ENCODE assay signal across 27 cellular contexts in the genomic region with DNA sequence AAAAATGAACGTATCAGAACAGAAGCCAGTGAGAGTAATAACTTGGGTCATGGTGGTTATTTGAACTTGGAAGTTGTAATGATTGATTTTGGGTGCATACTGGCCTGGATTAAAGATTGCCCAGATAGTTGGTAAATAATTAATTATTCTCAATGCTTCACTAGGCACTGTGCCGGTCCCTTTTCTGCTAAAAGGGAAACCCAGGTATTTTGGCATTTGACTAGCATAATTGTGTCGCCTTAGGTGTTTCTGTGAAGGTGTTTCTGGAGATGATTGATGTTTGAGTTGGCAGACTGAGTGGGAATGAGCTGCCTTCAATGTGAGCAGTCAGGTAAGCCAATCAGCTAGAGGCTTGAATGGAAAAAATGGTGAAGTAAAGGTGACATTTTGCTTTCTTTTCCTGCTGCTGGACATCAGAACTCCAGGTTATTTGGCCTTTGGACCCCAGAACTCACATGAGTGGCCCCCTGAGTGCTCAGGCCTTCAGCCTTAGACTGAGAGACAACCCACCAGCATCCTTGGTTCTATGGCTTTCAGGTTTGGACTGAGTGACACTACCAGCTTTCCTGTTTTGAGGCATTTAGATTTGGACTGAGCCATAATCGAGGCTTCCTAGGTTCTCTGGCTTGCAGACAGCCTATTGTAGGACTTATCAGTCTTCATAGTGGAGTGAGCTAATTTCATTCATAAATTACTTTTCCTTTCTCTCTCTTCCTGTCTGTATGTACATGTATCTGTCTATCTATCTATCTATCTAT.
DNase-seq lines count a peak whose midpoint lies in the region; ATAC-seq and TF ChIP-seq lines count a peak whose summit lies in the region.
"Had no signal": no experiment of that assay in that cellular context is flagged by ENCODE, and none has a peak within 500 bp of the region (broad histone marks: within the 10 kb centered on the region; RNA-seq: fewer than 3 reads in every experiment).

No MANE protein-coding gene starts in this region.

- no peak overlapping the region for H3K23ac ChIP-seq in IMR-90 (ENCODE audit: low read depth, low read length)

- H2AFZ ChIP-seq in IMR-90 (replicated peaks; ENCODE audit: low read length, poor library complexity) (no peak overlapping the region), osteoblast (ENCODE audit: low read length) (peak overlapping the region; percentile 16)
- H2AFZ ChIP-seq: GM23248 had no signal

- no peak overlapping the region for H2BK20ac ChIP-seq in IMR-90 (ENCODE audit: low read depth, low read length)

- H3K27ac ChIP-seq in IMR-90 (ENCODE audit: insufficient read depth, low read length) (no peak overlapping the region), osteoblast (ENCODE audit: low read depth, low read length) (no peak overlapping the region)
- H3K27ac ChIP-seq: C4-2B, GM23248, KMS-11, RWPE1 had no signal

- H3K18ac ChIP-seq in IMR-90 (ENCODE audit: low read depth, low read length): no peak overlapping the region; the same call in 1 of the 2 replicates

- H4K91ac ChIP-seq in IMR-90 (ENCODE audit: insufficient read depth, low read depth, low read length): no peak overlapping the region

- CTCF ChIA-PET in IMR-90 (lab: Yijun Ruan, JAX): no interaction called here

- H2AK5ac ChIP-seq in IMR-90 (ENCODE audit: low read depth, low read length): no peak overlapping the region

- no peak overlapping the region for H4K8ac ChIP-seq in IMR-90 (ENCODE audit: low read depth in 2 of 2, low read length in 2 of 2)

- H3K27me3 Mint-ChIP-seq in activated T-helper 1 cell treated with anti-CD3 and anti-CD28 coated beads, Interleukin-12 subunit alpha, Interleukin-12 subunit beta, Interleukin-2, Interleukin-4 antibody, amounts not matched to agents 30 ng/mL and 10 ng/mL and 1 ng/mL, durations not matched to agents 14 hours and 24 hours and 36 hours (ENCODE audit: insufficient read depth): no peaks in the 10 kb centered on the region
- H3K27me3 Mint-ChIP-seq: B cell, IgD-negative memory B cell had no signal

- H3K4me1 ChIP-seq in IMR-90 (ENCODE audit: control insufficient read depth, insufficient read depth, low read length) (0 out of 2 replicates have a peak, but pooled peaks cover under 1% of the 10 kb centered on the region), osteoblast (ENCODE audit: insufficient read depth, low read length) (peaks cover 3% of the 10 kb centered on the region)
- H3K4me1 ChIP-seq: HAP-1 had no signal

- H3K9me1 ChIP-seq in IMR-90 (ENCODE audit: insufficient read depth, low read length): no peaks in the 10 kb centered on the region

- TF ChIP-seq CTCF in IMR-90 (conservative IDR thresholded peaks at IDR 0.05; ENCODE audit: low read depth, low read length): no peak
- no peak for TF ChIP-seq CTCF in osteoblast (IDR thresholded peaks at IDR 0.05; ENCODE audit: extremely low read depth, low read depth, low read length)

- H3K56ac ChIP-seq in IMR-90 (ENCODE audit: extremely low read depth, insufficient read depth, low read length): no peak overlapping the region

- intact Hi-C loops in IMR-90 (cut with micrococcal nuclease): no loop called here
- intact Hi-C loops in activated T-helper 1 cell treated with anti-CD3 and anti-CD28 coated beads, Interleukin-12 subunit alpha, Interleukin-12 subunit beta, Interleukin-2, Interleukin-4 antibody, amounts not matched to agents 30 ng/mL and 10 ng/mL and 1 ng/mL, durations not matched to agents 14 hours and 24 hours and 36 hours (cut with micrococcal nuclease): no loop called here

- no peak overlapping the region for H3K14ac ChIP-seq in IMR-90 (replicated peaks; ENCODE audit: low read depth, low read length)

- no peaks in the 10 kb centered on the region for H3K36me3 Mint-ChIP-seq in activated T-helper 1 cell treated with anti-CD3 and anti-CD28 coated beads, Interleukin-12 subunit alpha, Interleukin-12 subunit beta, Interleukin-2, Interleukin-4 antibody, amounts not matched to agents 30 ng/mL and 10 ng/mL and 1 ng/mL, durations not matched to agents 14 hours and 24 hours and 36 hours (ENCODE audit: low read depth)
- H3K36me3 Mint-ChIP-seq: CD8-positive, alpha-beta memory T cell; IgD-negative memory B cell had no signal

- BruUV-seq in IMR-90 (replicated peaks; lab: Mats Ljungman, UMichigan): no TSS peak

- no peak for TF ChIP-seq POLR2A in IMR-90 (IDR thresholded peaks at IDR 0.05; ENCODE audit: low read depth, low read length)

- no peak overlapping the region for H3K4me3 Mint-ChIP-seq in activated T-helper 1 cell treated with anti-CD3 and anti-CD28 coated beads, Interleukin-12 subunit alpha, Interleukin-12 subunit beta, Interleukin-2, Interleukin-4 antibody, amounts not matched to agents 30 ng/mL and 10 ng/mL and 1 ng/mL, durations not matched to agents 14 hours and 24 hours and 36 hours
- H3K4me3 Mint-ChIP-seq: B cell; CD8-positive, alpha-beta memory T cell; HFFc6; IgD-negative memory B cell had no signal

- in situ Hi-C loops in Caki2 (cut with HindIII; ENCODE audit: low pct_unique_long_range_greater_than_20kb, low sequenced_read_pairs): no loop called here
- in situ Hi-C loops in IMR-90 (cut with MboI; ENCODE audit: low sequenced_read_pairs): no loop called here

- H3K4me2 ChIP-seq in IMR-90 (ENCODE audit: low read depth, low read length) (no peak overlapping the region), osteoblast (ENCODE audit: insufficient read depth, low read length) (no peak overlapping the region)
- H3K4me2 ChIP-seq: KMS-11 had no signal

- H3K9me3 ChIP-seq in IMR-90 (ENCODE audit: control insufficient read depth, insufficient read depth, low read length): peaks cover 11% of the 10 kb centered on the region
- H3K9me3 ChIP-seq in osteoblast (ENCODE audit: low read depth, low read length): no peaks in the 10 kb centered on the region
- H3K9me3 ChIP-seq: HAP-1 had no signal

- H4K20me1 ChIP-seq in IMR-90 (ENCODE audit: insufficient read depth, low read length) (no peaks in the 10 kb centered on the region), osteoblast (ENCODE audit: insufficient read depth, low read length) (no peaks in the 10 kb centered on the region)

- H3K9ac ChIP-seq in IMR-90 (ENCODE audit: low read depth, low read length): no peak overlapping the region
- H3K9ac ChIP-seq: GM23248, KMS-11 had no signal

- no peak for ATAC-seq in IMR-90 (ENCODE audit: low read depth)
- ATAC-seq in GM19395 (IDR thresholded peaks at IDR 0.05; ENCODE audit: unreplicated experiment): no peak
- ATAC-seq in GM21825 (IDR thresholded peaks at IDR 0.05; ENCODE audit: unreplicated experiment): no peak

- dilution Hi-C loops in IMR-90 (cut with HindIII; ENCODE audit: low sequenced_read_pairs, unreplicated experiment): no loop called here

- TF ChIP-seq RAD21 in IMR-90 (IDR thresholded peaks at IDR 0.05; ENCODE audit: low read length): no peak

- H3K79me2 ChIP-seq in osteoblast (ENCODE audit: insufficient read depth, low read length): no peaks in the 10 kb centered on the region

- no peaks in the 10 kb centered on the region for H3K79me1 ChIP-seq in IMR-90 (ENCODE audit: low read depth in 1 of 2, low read length in 2 of 2)

- H3K4me1 Mint-ChIP-seq in activated T-helper 1 cell treated with anti-CD3 and anti-CD28 coated beads, Interleukin-12 subunit alpha, Interleukin-12 subunit beta, Interleukin-2, Interleukin-4 antibody, amounts not matched to agents 30 ng/mL and 10 ng/mL and 1 ng/mL, durations not matched to agents 14 hours and 24 hours and 36 hours (ENCODE audit: low read depth): no peaks in the 10 kb centered on the region
- H3K4me1 Mint-ChIP-seq: B cell; CD8-positive, alpha-beta memory T cell; IgD-negative memory B cell had no signal

- H3K4ac ChIP-seq in IMR-90 (ENCODE audit: low read depth, low read length): 0 out of 2 replicates have a peak overlapping the region, but pooled peaks have one; percentile 10

- H3K27ac Mint-ChIP-seq in activated T-helper 1 cell treated with anti-CD3 and anti-CD28 coated beads, Interleukin-12 subunit alpha, Interleukin-12 subunit beta, Interleukin-2, Interleukin-4 antibody, amounts not matched to agents 30 ng/mL and 10 ng/mL and 1 ng/mL, durations not matched to agents 14 hours and 24 hours and 36 hours: no peak overlapping the region
- H3K27ac Mint-ChIP-seq: B cell; CD8-positive, alpha-beta memory T cell; HFFc6; IgD-negative memory B cell had no signal

- H3K36me3 ChIP-seq in IMR-90 (ENCODE audit: control insufficient read depth, insufficient read depth, low read length) (no peaks in the 10 kb centered on the region), osteoblast (ENCODE audit: insufficient read depth, low read length) (no peaks in the 10 kb centered on the region)
- H3K36me3 ChIP-seq: HAP-1 had no signal

- H3K4me3 ChIP-seq in IMR-90 (ENCODE audit: insufficient read depth, low read depth, low read length) (no peak overlapping the region), osteoblast (ENCODE audit: insufficient read depth, low read length) (no peak overlapping the region)
- H3K4me3 ChIP-seq: GM23248, HAP-1 had no signal

- no CpG with 5 or more reads among the region's 4 CpGs for WGBS in IMR-90 (ENCODE audit: extremely low coverage in 2 of 2, insufficient read length in 1 of 2), 2 experiments

- H2BK15ac ChIP-seq in IMR-90 (ENCODE audit: low read depth, low read length): no peak overlapping the region

- H2AK9ac ChIP-seq in IMR-90 (replicated peaks; ENCODE audit: low read depth, low read length, poor library complexity): no peak overlapping the region

- peaks cover 23% of the 10 kb centered on the region for H3K9me3 Mint-ChIP-seq in activated T-helper 1 cell treated with anti-CD3 and anti-CD28 coated beads, Interleukin-12 subunit alpha, Interleukin-12 subunit beta, Interleukin-2, Interleukin-4 antibody, amounts not matched to agents 30 ng/mL and 10 ng/mL and 1 ng/mL, durations not matched to agents 14 hours and 24 hours and 36 hours

- H3K27me3 ChIP-seq in IMR-90 (ENCODE audit: control insufficient read depth, insufficient read depth, low read length) (no peaks in the 10 kb centered on the region), osteoblast (ENCODE audit: insufficient read depth, low read length) (no peaks in the 10 kb centered on the region)

- H2BK5ac ChIP-seq in IMR-90 (ENCODE audit: low read depth, low read length, poor library complexity, severe bottlenecking): no peak overlapping the region

- H4K5ac ChIP-seq in IMR-90 (ENCODE audit: low read depth, low read length): peak overlapping the region; percentile 29; the same call in 1 of the 2 replicates

- DNase-seq in Caki2 (ENCODE audit: low read depth) (peak; percentile 73), IMR-90 (no peak), kidney tubule cell (ENCODE audit: low spot score) (peak; percentile 93), osteoblast (ENCODE audit: insufficient read length, low spot score, missing footprints) (no peak)
- DNase-seq in stimulated activated CD4-positive, alpha-beta T cell treated with anti-CD3 and anti-CD28 coated beads, Interleukin-15, amount 100 ng/mL, for 24 hours: no peak
- DNase-seq in activated T-helper 1 cell treated with anti-CD3 and anti-CD28 coated beads, Interleukin-12 subunit alpha, Interleukin-12 subunit beta, Interleukin-2, Interleukin-4 antibody, amounts not matched to agents 30 ng/mL and 10 ng/mL and 1 ng/mL, durations not matched to agents 14 hours and 24 hours and 36 hours (ENCODE audit: low spot score): no peak
- DNase-seq: CD8-positive, alpha-beta memory T cell; DMS153; DND-41; GM23248; HFFc6; NCI-H1092; NCI-H1417 treated with DMSO at 0.1 percent for 48 hours; NCI-H1694 treated with DMSO at 0.1 percent for 48 hours; NCI-H2081; NCI-H2227 treated with DMSO at 0.1 percent for 48 hours; NCI-H510A; NCI-H69; SHP77 had no signal

- H2BK120ac ChIP-seq in IMR-90 (ENCODE audit: low read depth, low read length): peak overlapping the region; percentile 55

- POLR2A ChIA-PET in IMR-90 (lab: Charles Lee; ENCODE audit: unreplicated experiment): no interaction called here

Comparison
In these comparisons a context has a peak if more than half of its experiments do, and no peak if none do; other contexts are left out.
1. DNase-seq: peak in Caki2 (single experiment) and kidney tubule cell (single experiment); none in IMR-90 (single experiment), osteoblast (single experiment), stimulated activated CD4-positive, alpha-beta T cell treated with anti-CD3 and anti-CD28 coated beads, Interleukin-15, amount 100 ng/mL, for 24 hours (single experiment) and activated T-helper 1 cell treated with anti-CD3 and anti-CD28 coated beads, Interleukin-12 subunit alpha, Interleukin-12 subunit beta, Interleukin-2, Interleukin-4 antibody, amounts not matched to agents 30 ng/mL and 10 ng/mL and 1 ng/mL, durations not matched to agents 14 hours and 24 hours and 36 hours (single experiment).